Comparison of ENCODE assay signal across 16 cellular contexts in the genomic region with DNA sequence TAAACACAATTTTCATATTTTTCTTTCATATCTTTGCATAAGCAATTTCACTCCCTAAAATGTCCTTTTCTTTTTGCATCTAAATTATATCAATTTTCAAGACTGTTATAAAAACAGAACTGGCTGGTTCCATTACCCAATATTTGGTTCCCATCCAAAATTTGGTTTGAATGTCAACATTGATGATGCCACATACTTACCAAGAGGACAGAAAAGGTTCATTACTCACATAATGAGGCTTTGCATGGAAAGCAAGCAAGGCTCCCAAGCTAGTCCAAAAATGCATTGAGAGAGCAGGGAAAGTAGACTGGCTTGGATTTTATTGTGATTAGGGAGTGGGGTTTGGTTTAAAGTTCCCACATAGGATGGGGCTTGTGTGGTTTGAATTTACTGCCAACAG.
"Had no signal": no experiment of that assay in that cellular context is flagged by ENCODE, and none has a peak within 500 bp of the region (broad histone marks: within the 10 kb centered on the region; RNA-seq: fewer than 3 reads in every experiment).

No MANE protein-coding gene starts in this region.

- FAIRE-seq: kidney had no signal

- H3K36me3 ChIP-seq: cardiac muscle cell, tibial artery had no signal

- H3K27ac ChIP-seq: cardiac muscle cell, tibial artery had no signal

- H3K9me3 ChIP-seq: tibial artery had no signal

- H3K27me3 ChIP-seq: cardiac muscle cell, tibial artery had no signal

- ATAC-seq: activated CD4-positive, CD25-positive, alpha-beta regulatory T cell treated with anti-CD3 and anti-CD28 coated beads, Interleukin-2, amount 50 U/mL, for 24 hours; activated naive CD8-positive, alpha-beta T cell treated with anti-CD3 and anti-CD28 coated beads, Interleukin-2, amount 50 U/mL, for 24 hours; activated T-cell treated with anti-CD3 and anti-CD28 coated beads, Interleukin-2, amount 50 U/mL, for 72 hours; naive thymus-derived CD4-positive, alpha-beta T cell; stimulated activated naive CD8-positive, alpha-beta T cell treated with anti-CD3 and anti-CD28 coated beads, Interleukin-15, amount 100 ng/mL, for 72 hours had no signal

- DNase-seq: activated CD4-positive, alpha-beta memory T cell treated with anti-CD3 and anti-CD28 coated beads, Interleukin-2, amount 10 ng/mL, durations not matched to agents 7 days and 5 days; activated CD4-positive, alpha-beta T cell treated with anti-CD3 and anti-CD28 coated beads, Interleukin-2, amount 10 ng/mL, durations not matched to agents 24 days and 14 days; activated effector memory CD4-positive, alpha-beta T cell treated with anti-CD3 and anti-CD28 coated beads, Interleukin-2, amount 50 U/mL, for 16 hours; activated naive CD4-positive, alpha-beta T cell treated with anti-CD3 and anti-CD28 coated beads, Interleukin-2, amount 10 ng/mL, durations not matched to agents 7 days and 5 days; activated naive CD8-positive, alpha-beta T cell treated with anti-CD3 and anti-CD28 coated beads, Interleukin-2, amount 50 U/mL, for 24 hours; activated T-cell treated with anti-CD3 and anti-CD28 coated beads, Interleukin-2, amount 50 U/mL, for 72 hours; cortex of kidney; foreskin melanocyte; kidney; naive thymus-derived CD4-positive, alpha-beta T cell; stimulated activated CD4-positive, alpha-beta T cell treated with anti-CD3 and anti-CD28 coated beads, Interleukin-12 subunit alpha, Interleukin-12 subunit beta, amount 100 ng/mL, for 4 hours; stimulated activated naive CD8-positive, alpha-beta T cell treated with anti-CD3 and anti-CD28 coated beads, Interleukin-15, amount 100 ng/mL, for 72 hours; tibial artery had no signal

- H3K4me3 ChIP-seq: cardiac muscle cell, lung, tibial artery had no signal
